ENCODE assay signal across 9 cellular contexts in genomic region chr17:80453980-80454556, GRCh38. TPM values are rescaled to one million over a fixed set of nuclear protein-coding genes. Genes with fewer than 3 reads are reported as not detected.
A peak's percentile ranks its signal among the peaks of the same experiment; 100 is the strongest.
DNase-seq lines count a peak whose midpoint lies in the region; ATAC-seq, FAIRE-seq and TF ChIP-seq lines count a peak whose summit lies in the region.
"Had no signal": no experiment of that assay in that cellular context is flagged by ENCODE, and none has a peak within 500 bp of the region (broad histone marks: within the 10 kb centered on the region; RNA-seq: fewer than 3 reads in every experiment).

No MANE protein-coding gene starts in this region.

- POLR2A ChIA-PET in HEK293T (lab: Yijun Ruan, JAX) (interaction anchor here (0.6 to 3.9 kb wide), 59 partner anchors 11 to 641 kb away, joined by 3 to 104 read pairs (median 4); partner anchors contain the start of genes CHMP6, NPTX1 and RPTOR), HepG2 (lab: Yijun Ruan, JAX) (interaction anchor here (0.7 to 3.1 kb wide), 30 partner anchors 10 to 624 kb away, joined by 3 to 35 read pairs (median 4); partner anchors contain the start of genes CHMP6, EIF4A3, ENDOV and GAA)

- CTCF ChIA-PET in HEK293T (lab: Yijun Ruan, JAX) (interaction anchor here (0.6 to 1.4 kb wide), 4 partner anchors 10 to 339 kb away, joined by 3 to 7 read pairs (median 4); no protein-coding TSS in a partner anchor), HepG2 (lab: Yijun Ruan, JAX; ENCODE audit: low intra/inter-chr PET ratio, low total read pairs) (no interaction called here)

- H3K27me3 ChIP-seq in HepG2 (ENCODE audit: control insufficient read depth in 1 of 2, insufficient read depth in 2 of 2, low read length in 2 of 2): peaks cover 12 to 55% of the 10 kb centered on the region in 2 experiments; a peak in 4 of 5 replicates
- no peaks in the 10 kb centered on the region for H3K27me3 ChIP-seq in transverse colon

- TF ChIP-seq POLR2A in HepG2 (IDR thresholded peaks at IDR 0.05; ENCODE audit: insufficient read depth in 1 of 2, low read depth in 2 of 2, low read length in 2 of 2) (peak in 1 of 2 experiments; percentile 48; a peak in 1 of 4 replicates), transverse colon (IDR thresholded peaks at IDR 0.05) (no peak)

- no peaks in the 10 kb centered on the region for H3K79me2 ChIP-seq in HepG2 (ENCODE audit: insufficient read depth, low read length)

- intact Hi-C loops in HepG2 (cut with micrococcal nuclease; ENCODE audit: unreplicated experiment): no loop called here
- intact Hi-C loops in transverse colon (cut with DNase I; ENCODE audit: low total_unique reads): no loop called here

- TF ChIP-seq CTCF in HepG2 (CRISPR knock-in tag; IDR thresholded peaks at IDR 0.05) (no peak), transverse colon (IDR thresholded peaks at IDR 0.05) (no peak)

- H3K4me1 ChIP-seq in HepG2 (ENCODE audit: insufficient read depth, low read length): peaks cover 32% of the 10 kb centered on the region
- peaks cover 8 to 41% (median 24%) of the 10 kb centered on the region in 4 donors for H3K4me1 ChIP-seq in transverse colon

- in situ Hi-C loops in HepG2 (cut with HindIII; ENCODE audit: extremely low pct_ligation_motif_present, low pct_unique_long_range_greater_than_20kb) (no loop called here), transverse colon (cut with MboI; ENCODE audit: low pct_ligation_motif_present in 1 of 4, low pct_unique_long_range_greater_than_20kb in 1 of 4, low sequenced_read_pairs in 3 of 4) (no loop called here)

- no peaks in the 10 kb centered on the region for H4K20me1 ChIP-seq in HepG2 (ENCODE audit: insufficient read depth, low read length)

- H3K9ac ChIP-seq in HepG2 (ENCODE audit: insufficient read depth, low read depth, low read length): peak overlapping the region; percentile 95

- TSS peak; percentile 89 for BruUV-seq in HepG2 (replicated peaks; lab: Mats Ljungman, UMichigan)

- no peak overlapping the region for H2AFZ ChIP-seq in HepG2 (ENCODE audit: low read length)

- WGBS in adipose tissue, 3 donors: 36 to 39% (median 36%) methylated on average over 36 to 37 of the region's 37 CpGs
- under 1% methylated on average over 21 of the region's 37 CpGs for WGBS in HepG2 (ENCODE audit: low lambda C conversion rate)
- WGBS in transverse colon (ENCODE audit: low coverage in 1 of 2), 2 donors: 10 to 46% methylated on average over 12 to 28 of the region's 37 CpGs

- H3K27ac ChIP-seq in adipose tissue (ENCODE audit: low read depth, low read length) (peak overlapping the region; percentile 53), HepG2 (ENCODE audit: extremely low read length, insufficient read depth, low read length) (peak overlapping the region; percentile 91), transverse colon (peak overlapping the region; percentile 95 to 99 (median 98))

- H3K4me2 ChIP-seq in HepG2 (ENCODE audit: low read depth, low read length): peak overlapping the region; percentile 100

- H3K4me3 ChIP-seq in HepG2 (replicated peaks in 1 of 3; ENCODE audit: insufficient read depth in 1 of 3, low read depth in 2 of 3, low read length in 3 of 3): peak overlapping the region; percentile 65 to 88 (median 86); a peak in 5 of 6 replicates
- peak overlapping the region; percentile 67 to 93 (median 71) for H3K4me3 ChIP-seq in transverse colon

- H3K36me3 ChIP-seq in HepG2 (replicated peaks in 1 of 2; ENCODE audit: control insufficient read depth in 1 of 2, insufficient read depth in 2 of 2, low read length in 2 of 2) (no peaks in the 10 kb centered on the region), transverse colon (no peaks in the 10 kb centered on the region)

- peak; percentile 0; the same call in 2 of the 3 replicates for ATAC-seq in HepG2
- no peak for ATAC-seq in HG02588 (IDR thresholded peaks at IDR 0.05; ENCODE audit: unreplicated experiment)
- ATAC-seq in HG03342 (IDR thresholded peaks at IDR 0.05; ENCODE audit: unreplicated experiment): no peak

- H3K9me3 ChIP-seq in HepG2 (ENCODE audit: low read length): no peaks in the 10 kb centered on the region
- no peaks in the 10 kb centered on the region for H3K9me3 ChIP-seq in transverse colon

- TF ChIP-seq RAD21 in HepG2 (CRISPR knock-in tag; IDR thresholded peaks at IDR 0.05): no peak

- DNase-seq in A172 (ENCODE audit: low spot score) (peak; percentile 14), HEK293T (ENCODE audit: extremely low spot score) (peak; percentile 22), HepG2 (ENCODE audit: low spot score) (peak; percentile 16), transverse colon (no peak), ureter (ENCODE audit: low spot score) (no peak)

- TF ChIP-seq EP300 in HepG2 (IDR thresholded peaks at IDR 0.05; ENCODE audit: low read depth in 2 of 2, low read length in 2 of 2): no peak
- TF ChIP-seq EP300 in HepG2 (CRISPR knock-in tag; IDR thresholded peaks at IDR 0.05; ENCODE audit: borderline replicate concordance): no peak
- no peak for TF ChIP-seq EP300 in transverse colon (IDR thresholded peaks at IDR 0.05; ENCODE audit: low read depth)

- FAIRE-seq in HepG2 (lab: Jason Lieb, UNC): no peak
- FAIRE-seq: islet of Langerhans had no signal

TF ChIP-seq in HEK293T, 16 proteins besides CTCF, POLR2A, EP300 and RAD21:
- TF ChIP-seq FOXA1 (IDR thresholded peaks at IDR 0.05) (no peak), L3MBTL2 (conservative IDR thresholded peaks at IDR 0.05) (peak; percentile 92)

TF ChIP-seq in HepG2, 621 proteins besides CTCF, POLR2A, EP300 and RAD21 (continues in another document):
- TF ChIP-seq AGO2 (optimal IDR thresholded peaks at IDR 0.05; ENCODE audit: low read depth, low read length) (peak; percentile 93), POGZ (CRISPR knock-in tag; IDR thresholded peaks at IDR 0.05) (0 out of 2 replicates have a peak, but pooled peaks have one; percentile 5), HNF4G (IDR thresholded peaks at IDR 0.05; ENCODE audit: borderline replicate concordance, low read depth, low read length) (peak; percentile 83), HNF4G (CRISPR knock-in tag; IDR thresholded peaks at IDR 0.05; ENCODE audit: borderline replicate concordance, low read depth) (no peak; the same call in 1 of the 2 replicates)

RNA-seq across cellular contexts. Expression of gene NPTX1, which starts 22.3 kb away (rescaled TPM):
- 0.46 and 0.53 TPM in 2 replicates for total RNA-seq in A172 (2014; rRNA removed; shearing (Covaris generic))
- under 1 TPM in 2 of 3 donors, not detected in 1; 0.05 to 0.19 TPM for polyA plus RNA-seq in adipose tissue
- total RNA-seq in HepG2 (2016; rRNA removed; fragmentation: Illumina TruSeq; extraction: Trizol): not detected in 2 replicates
- not detected in 2 replicates for total RNA-seq in HepG2 (2016; cell fraction: cytosol; rRNA removed; fragmentation: Illumina TruSeq; extraction: Trizol; ENCODE audit: low read depth)
- not detected in 2 replicates for total RNA-seq in HepG2 (2016; cell fraction: insoluble cytoplasmic fraction; rRNA removed; fragmentation: Illumina TruSeq; extraction: Trizol)
- not detected in 2 replicates for total RNA-seq in HepG2 (2016; cell fraction: membrane; rRNA removed; fragmentation: Illumina TruSeq; extraction: Trizol)
- total RNA-seq in HepG2 (2016; cell fraction: nucleus; rRNA removed; fragmentation: Illumina TruSeq; extraction: Trizol): not detected in 2 replicates
- polyA plus RNA-seq in HepG2 (2011; rRNA removed): 0.01 TPM in 1 of 2 replicates, not detected in the other
- not detected in 2 replicates for polyA plus RNA-seq in HepG2 (2011; cell fraction: cytosol; rRNA removed)
- not detected in 2 replicates for polyA plus RNA-seq in HepG2 (2011; cell fraction: nucleus; rRNA removed)
- polyA plus RNA-seq in HepG2 (2012): not detected in 2 replicates
- not detected in 2 replicates for polyA plus RNA-seq in HepG2 (2016; cell fraction: cytosol; fragmentation: Illumina TruSeq; extraction: Trizol; ENCODE audit: low read depth)
- polyA plus RNA-seq in HepG2 (2016; cell fraction: insoluble cytoplasmic fraction; fragmentation: Illumina TruSeq; extraction: Trizol; ENCODE audit: low read depth): not detected in 2 replicates
- not detected in 2 replicates for polyA plus RNA-seq in HepG2 (2016; cell fraction: membrane; fragmentation: Illumina TruSeq; extraction: Trizol; ENCODE audit: low read depth)
- polyA plus RNA-seq in HepG2 (2016; cell fraction: nucleus; fragmentation: Illumina TruSeq; extraction: Trizol; ENCODE audit: insufficient read depth, low read depth): not detected in 2 replicates
- 17.0 TPM in 1 of 2 replicates, not detected in the other for polyA minus RNA-seq in HepG2 (2011; rRNA and poly(A)+ RNA removed; ENCODE audit: low replicate concordance)
- polyA minus RNA-seq in HepG2 (2011; cell fraction: cytosol; rRNA and poly(A)+ RNA removed): 0.10 TPM in 1 of 2 replicates, not detected in the other
- 0.25 TPM in 1 of 2 replicates, not detected in the other for polyA minus RNA-seq in HepG2 (2011; cell fraction: nucleus; rRNA and poly(A)+ RNA removed)
- total RNA-seq in transverse colon: 10 to 100 TPM in 1 of 4 donors, 1 to 10 TPM in 2, under 1 TPM in 1; 0.40 to 22.8 (median 7.2) TPM
- total RNA-seq in ureter: 2.0 TPM

RNA-seq across cellular contexts. Expression of gene ENDOV, which starts 39.1 kb away (rescaled TPM):
- total RNA-seq in A172 (2014; rRNA removed; shearing (Covaris generic)): 19.9 and 60.1 TPM in 2 replicates
- polyA plus RNA-seq in adipose tissue (10 to 100 TPM; 10.3 to 19.8 (median 10.5) TPM), HepG2 (2011; rRNA removed) (17.1 and 19.8 TPM in 2 replicates)
- total RNA-seq in HepG2 (2016; rRNA removed; fragmentation: Illumina TruSeq; extraction: Trizol) (15.1 and 16.0 TPM in 2 replicates), transverse colon (10 to 100 TPM; 14.9 to 26.9 (median 19.9) TPM), ureter (21.2 TPM)
- total RNA-seq in HepG2 (2016; cell fraction: cytosol; rRNA removed; fragmentation: Illumina TruSeq; extraction: Trizol; ENCODE audit: low read depth): 4.7 and 13.7 TPM in 2 replicates
- 13.4 and 18.2 TPM in 2 replicates for total RNA-seq in HepG2 (2016; cell fraction: insoluble cytoplasmic fraction; rRNA removed; fragmentation: Illumina TruSeq; extraction: Trizol)
- total RNA-seq in HepG2 (2016; cell fraction: membrane; rRNA removed; fragmentation: Illumina TruSeq; extraction: Trizol): 11.1 and 11.3 TPM in 2 replicates
- 12.0 and 13.2 TPM in 2 replicates for total RNA-seq in HepG2 (2016; cell fraction: nucleus; rRNA removed; fragmentation: Illumina TruSeq; extraction: Trizol)
- 12.3 and 17.8 TPM in 2 replicates for polyA plus RNA-seq in HepG2 (2011; cell fraction: cytosol; rRNA removed)
- polyA plus RNA-seq in HepG2 (2011; cell fraction: nucleus; rRNA removed): 45.5 and 45.6 TPM in 2 replicates
- polyA plus RNA-seq in HepG2 (2012): 11.8 and 15.4 TPM in 2 replicates
- polyA plus RNA-seq in HepG2 (2016; cell fraction: cytosol; fragmentation: Illumina TruSeq; extraction: Trizol; ENCODE audit: low read depth): 5.9 and 6.8 TPM in 2 replicates
- polyA plus RNA-seq in HepG2 (2016; cell fraction: insoluble cytoplasmic fraction; fragmentation: Illumina TruSeq; extraction: Trizol; ENCODE audit: low read depth): 13.7 and 14.0 TPM in 2 replicates
- 8.4 and 8.6 TPM in 2 replicates for polyA plus RNA-seq in HepG2 (2016; cell fraction: membrane; fragmentation: Illumina TruSeq; extraction: Trizol; ENCODE audit: low read depth)
- 27.6 and 30.0 TPM in 2 replicates for polyA plus RNA-seq in HepG2 (2016; cell fraction: nucleus; fragmentation: Illumina TruSeq; extraction: Trizol; ENCODE audit: insufficient read depth, low read depth)
- polyA minus RNA-seq in HepG2 (2011; rRNA and poly(A)+ RNA removed; ENCODE audit: low replicate concordance): 28.6 and 32.9 TPM in 2 replicates
- polyA minus RNA-seq in HepG2 (2011; cell fraction: cytosol; rRNA and poly(A)+ RNA removed): 5.3 and 7.2 TPM in 2 replicates
- 33.6 and 36.6 TPM in 2 replicates for polyA minus RNA-seq in HepG2 (2011; cell fraction: nucleus; rRNA and poly(A)+ RNA removed)

Comparison
In these comparisons a context has a peak if more than half of its experiments do, and no peak if none do; other contexts are left out.
1. DNase-seq: peak in A172 (single experiment), HEK293T (single experiment) and HepG2 (single experiment); none in transverse colon (single experiment) and ureter (single experiment).
2. Peak in every context shown above with its lines, with median percentiles within 50 percentile points of each other: H3K27ac ChIP-seq.